Comparison of ENCODE assay signal across 16 cellular contexts in the genomic region with DNA sequence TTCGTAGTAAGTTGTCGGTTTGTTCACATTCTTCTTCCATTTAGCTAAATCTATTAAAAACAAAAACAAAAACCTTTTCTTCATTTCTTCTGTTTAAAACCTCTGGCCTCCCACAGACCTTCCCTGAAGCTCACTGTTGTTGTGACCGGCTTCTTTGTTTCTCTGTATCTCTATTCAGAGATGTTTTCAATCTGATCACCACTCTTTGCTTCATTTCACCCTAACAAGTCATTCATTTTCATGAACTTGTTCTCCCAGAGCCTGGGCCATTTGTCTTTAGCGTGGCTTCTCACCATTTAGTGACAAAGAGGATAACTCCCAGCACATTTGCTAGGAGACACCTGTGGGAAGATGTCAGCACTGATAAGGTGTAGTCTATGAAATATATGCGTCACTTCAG.
"Had no signal": no experiment of that assay in that cellular context is flagged by ENCODE, and none has a peak within 500 bp of the region (broad histone marks: within the 10 kb centered on the region; RNA-seq: fewer than 3 reads in every experiment).

No MANE protein-coding gene starts in this region.

- H3K36me3 ChIP-seq: adrenal gland, pancreas, right atrium auricular region, stomach, tibial nerve had no signal

- H3K4me3 Mint-ChIP-seq: activated B cell treated with CpG ODN at 0.5 μM for 24 hours; activated CD4-positive, alpha-beta T cell treated with anti-CD3 and anti-CD28 coated beads, Interleukin-2, amount 10 ng/mL, durations not matched to agents 7 days and 5 days; activated T-helper 17 cell treated with anti-CD3 and anti-CD28 coated beads, Interleukin-2, amount 50 U/mL, for 72 hours; dendritic cell treated with granulocyte-macrophage colony-stimulating factor and Interleukin-4, amounts not matched to agents 40 ng/mL and 50 ng/mL, for 4 days; nephron; T-helper 17 cell had no signal

- H3K27ac Mint-ChIP-seq: activated B cell treated with CpG ODN at 0.5 μM for 24 hours; activated CD4-positive, alpha-beta T cell treated with anti-CD3 and anti-CD28 coated beads, Interleukin-2, amount 10 ng/mL, durations not matched to agents 7 days and 5 days; activated T-helper 17 cell treated with anti-CD3 and anti-CD28 coated beads, Interleukin-2, amount 50 U/mL, for 72 hours; dendritic cell treated with granulocyte-macrophage colony-stimulating factor and Interleukin-4, amounts not matched to agents 40 ng/mL and 50 ng/mL, for 4 days; T-helper 17 cell had no signal

- H3K27me3 Mint-ChIP-seq: activated B cell treated with CpG ODN at 0.5 μM for 24 hours; activated CD4-positive, alpha-beta T cell treated with anti-CD3 and anti-CD28 coated beads, Interleukin-2, amount 10 ng/mL, durations not matched to agents 7 days and 5 days; activated T-helper 17 cell treated with anti-CD3 and anti-CD28 coated beads, Interleukin-2, amount 50 U/mL, for 72 hours; dendritic cell treated with granulocyte-macrophage colony-stimulating factor and Interleukin-4, amounts not matched to agents 40 ng/mL and 50 ng/mL, for 4 days; T-helper 17 cell had no signal

- H3K27ac ChIP-seq: adrenal gland, pancreas, right atrium auricular region, skin epidermis, stomach, tibial nerve had no signal

- H3K4me1 ChIP-seq: adrenal gland, pancreas, right atrium auricular region, stomach, tibial nerve had no signal

- ATAC-seq: activated T-helper 17 cell treated with anti-CD3 and anti-CD28 coated beads, Interleukin-2, amount 50 U/mL, for 72 hours; left colon; T-helper 17 cell had no signal

- H3K27me3 ChIP-seq: adrenal gland, pancreas, right atrium auricular region, stomach, tibial nerve had no signal

- H3K9ac ChIP-seq: SK-N-SH had no signal

- H3K9me3 ChIP-seq: adrenal gland, pancreas, right atrium auricular region, SK-N-SH, stomach, tibial nerve had no signal

- H3K9me3 Mint-ChIP-seq: activated B cell treated with CpG ODN at 0.5 μM for 24 hours; activated CD4-positive, alpha-beta T cell treated with anti-CD3 and anti-CD28 coated beads, Interleukin-2, amount 10 ng/mL, durations not matched to agents 7 days and 5 days; activated T-helper 17 cell treated with anti-CD3 and anti-CD28 coated beads, Interleukin-2, amount 50 U/mL, for 72 hours; dendritic cell treated with granulocyte-macrophage colony-stimulating factor and Interleukin-4, amounts not matched to agents 40 ng/mL and 50 ng/mL, for 4 days; nephron had no signal

- DNase-seq: activated B cell treated with CpG ODN at 0.5 μM for 24 hours; activated CD4-positive, alpha-beta T cell treated with anti-CD3 and anti-CD28 coated beads, Interleukin-2, amount 10 ng/mL, durations not matched to agents 7 days and 5 days; activated naive CD4-positive, alpha-beta T cell treated with anti-CD3 and anti-CD28 coated beads, Interleukin-2, amount 50 U/mL, for 16 hours; activated T-cell treated with anti-CD3 and anti-CD28 coated beads for 4 hours; adrenal gland; left colon; pancreas; SK-N-SH; stomach; T-helper 17 cell had no signal

- H3K4me3 ChIP-seq: adrenal gland, pancreas, right atrium auricular region, skin epidermis, stomach, tibial nerve had no signal

- H3K4me1 Mint-ChIP-seq: activated B cell treated with CpG ODN at 0.5 μM for 24 hours; activated CD4-positive, alpha-beta T cell treated with anti-CD3 and anti-CD28 coated beads, Interleukin-2, amount 10 ng/mL, durations not matched to agents 7 days and 5 days; activated T-helper 17 cell treated with anti-CD3 and anti-CD28 coated beads, Interleukin-2, amount 50 U/mL, for 72 hours; nephron; T-helper 17 cell had no signal
